ENCODE assay signal across 21 cellular contexts in the genomic region with DNA sequence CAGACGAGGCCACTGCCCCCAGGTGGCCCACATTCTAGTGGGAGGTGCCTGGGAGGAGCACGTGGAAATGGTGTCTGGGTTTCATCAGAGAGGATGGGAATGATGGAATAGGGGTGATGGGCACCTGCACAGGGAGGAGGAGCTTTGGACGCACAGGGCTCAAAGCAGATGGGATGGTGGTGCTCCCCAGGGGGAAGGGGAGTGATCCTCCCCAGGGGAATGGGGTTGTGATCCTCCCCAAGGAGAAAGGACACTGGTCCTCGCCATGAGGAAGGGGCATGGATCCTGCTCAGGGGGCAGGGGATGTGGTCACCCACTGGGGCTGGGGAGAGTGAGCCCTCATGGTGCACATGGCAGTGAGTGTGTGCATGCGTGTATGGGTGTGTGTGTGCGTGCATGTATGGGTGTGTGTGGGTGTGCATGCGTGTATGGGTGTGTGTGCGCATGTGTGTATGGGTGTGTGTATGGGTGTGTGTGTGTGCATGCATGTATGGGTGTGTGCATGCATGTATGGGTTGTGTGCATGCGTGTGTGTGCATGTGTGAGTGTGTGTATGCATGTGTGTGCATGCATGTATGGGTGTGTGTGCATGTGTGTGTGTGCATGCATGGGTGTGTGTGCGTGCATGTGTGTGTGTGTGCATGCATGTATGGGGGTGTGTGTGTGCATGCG. TPM values are rescaled to one million over a fixed set of nuclear protein-coding genes. Genes with fewer than 3 reads are reported as not detected.
DNase-seq lines count a peak whose midpoint lies in the region; ATAC-seq, FAIRE-seq and TF ChIP-seq lines count a peak whose summit lies in the region.
"Had no signal": no experiment of that assay in that cellular context is flagged by ENCODE, and none has a peak within 500 bp of the region (broad histone marks: within the 10 kb centered on the region; RNA-seq: fewer than 3 reads in every experiment).

No MANE protein-coding gene starts in this region.

- peak overlapping the region in 1 of 2 experiments; percentile 8 for H3K14ac ChIP-seq in mesenchymal stem cell (ENCODE audit: low read length in 2 of 2)

- peak; percentile 97 for FAIRE-seq in urothelium cell line (lab: Jason Lieb, UNC)

- 78% methylated on average over 11 of the region's 11 CpGs for WGBS in mesenchymal stem cell

- no peak overlapping the region for H3K23ac ChIP-seq in mesenchymal stem cell (ENCODE audit: low read length in 2 of 2)

- no peaks in the 10 kb centered on the region for H3K4me1 Mint-ChIP-seq in WTC11

- H3K79me1 ChIP-seq in mesenchymal stem cell (replicated peaks; ENCODE audit: low read length, poor library complexity, severe bottlenecking): no peaks in the 10 kb centered on the region

- H3K9me3 Mint-ChIP-seq in WTC11: no peaks in the 10 kb centered on the region
- H3K9me3 Mint-ChIP-seq: CD4-positive, alpha-beta T cell had no signal

- H3K4me3 ChIP-seq in right atrium auricular region (no peak overlapping the region), mesenchymal stem cell (ENCODE audit: insufficient read depth in 1 of 2, low read depth in 1 of 2, low read length in 2 of 2) (peak overlapping the region in 1 of 2 experiments; percentile 31), H7 (ENCODE audit: insufficient read depth, low read depth, low read length) (no peak overlapping the region)
- H3K4me3 ChIP-seq: BLaER1 treated with 17β-estradiol and CSF1 and Interleukin-3, amounts not matched to agents 10 nM and 100 nM; PC-9 had no signal

- H3K4me3 Mint-ChIP-seq in WTC11: no peak overlapping the region
- H3K4me3 Mint-ChIP-seq: CD4-positive, alpha-beta T cell had no signal

- H3K18ac ChIP-seq in mesenchymal stem cell (ENCODE audit: low read depth in 1 of 2, low read length in 2 of 2): no peak overlapping the region

- peak overlapping the region; percentile 90 for H4K91ac ChIP-seq in mesenchymal stem cell (ENCODE audit: low read length)

- no peak overlapping the region for H2AK5ac ChIP-seq in mesenchymal stem cell (ENCODE audit: low read length, severe bottlenecking)

- CTCF ChIA-PET in WTC11 (lab: Charles Lee): no interaction called here

- H2BK5ac ChIP-seq in mesenchymal stem cell (ENCODE audit: low read depth, low read length, poor library complexity, severe bottlenecking): no peak overlapping the region

- no peak overlapping the region for H2AFZ ChIP-seq in mesenchymal stem cell (ENCODE audit: low read depth, low read length)
- H2AFZ ChIP-seq: PC-9 had no signal

- H3K4me1 ChIP-seq in right atrium auricular region (peaks cover 0 to 28% of the 10 kb centered on the region in 2 donors), mesenchymal stem cell (ENCODE audit: control insufficient read depth, insufficient read depth, low read depth, low read length) (peaks cover 4% of the 10 kb centered on the region)

- no peaks in the 10 kb centered on the region for H3K36me3 Mint-ChIP-seq in WTC11

- DNase-seq in left ventricle myocardium superior (peak; percentile 5), right atrium auricular region (ENCODE audit: low spot score) (no peak), WTC11 (ENCODE audit: low spot score) (no peak), mesenchymal stem cell (no peak), urothelium cell line (ENCODE audit: low spot score) (no peak), H7 (no peak), AG20443 (ENCODE audit: low spot score) (no peak), RPMI8226 (no peak)
- DNase-seq: CD4-positive, alpha-beta T cell; COR-L47; DMS53; GOT3; MM.1S; NCI-H2029; NCI-H446; NCI-H526; PC-9 had no signal

- H3K27ac ChIP-seq in right atrium auricular region (no peak overlapping the region), mesenchymal stem cell (ENCODE audit: low read length, poor library complexity, severe bottlenecking) (no peak overlapping the region)
- H3K27ac ChIP-seq: BLaER1 treated with 17β-estradiol and CSF1 and Interleukin-3, amounts not matched to agents 10 nM and 100 nM; KMS-11; PC-9 had no signal

- H3K4ac ChIP-seq in mesenchymal stem cell (ENCODE audit: low read depth in 1 of 2, low read length in 2 of 2): no peak overlapping the region

- H3K27me3 ChIP-seq in right atrium auricular region (no peaks in the 10 kb centered on the region), mesenchymal stem cell (ENCODE audit: control insufficient read depth in 1 of 2, insufficient read depth in 1 of 2, low read length in 2 of 2) (peaks cover 15 to 44% of the 10 kb centered on the region in 2 experiments), H7 (ENCODE audit: control insufficient read depth, insufficient read depth, low read length) (no peaks in the 10 kb centered on the region)

- no peak overlapping the region for H2BK120ac ChIP-seq in mesenchymal stem cell (ENCODE audit: low read depth, low read length)

- H3K9me3 ChIP-seq in right atrium auricular region: no peaks in the 10 kb centered on the region
- no peaks in the 10 kb centered on the region for H3K9me3 ChIP-seq in mesenchymal stem cell (ENCODE audit: control insufficient read depth, low read length)

- H3K9ac ChIP-seq in mesenchymal stem cell (ENCODE audit: low read length): no peak overlapping the region
- H3K9ac ChIP-seq: BLaER1 treated with 17β-estradiol and CSF1 and Interleukin-3, amounts not matched to agents 10 nM and 100 nM; KMS-11 had no signal

- POLR2A ChIA-PET in WTC11 (lab: Charles Lee): no interaction called here

- ATAC-seq in left ventricle myocardium superior (no peak), WTC11 (no peak)
- ATAC-seq: HCT116, SK-N-SH treated with all-trans-retinoic acid at 6 μM for 48 hours had no signal

- H3K27me3 Mint-ChIP-seq in WTC11 (ENCODE audit: low read depth): no peaks in the 10 kb centered on the region; the same call in 1 of the 2 replicates

- intact Hi-C loops in left ventricle myocardium superior (cut with micrococcal nuclease): no loop called here

- no peak overlapping the region for H4K8ac ChIP-seq in mesenchymal stem cell (ENCODE audit: low read length)

- no peaks in the 10 kb centered on the region for H3K36me3 ChIP-seq in right atrium auricular region
- no peaks in the 10 kb centered on the region for H3K36me3 ChIP-seq in mesenchymal stem cell (ENCODE audit: control insufficient read depth in 1 of 2, insufficient read depth in 2 of 2, low read depth in 1 of 2, low read length in 2 of 2)
- no peaks in the 10 kb centered on the region for H3K36me3 ChIP-seq in H7 (replicated peaks; ENCODE audit: control insufficient read depth, insufficient read depth, low read length)

- TF ChIP-seq CTCF in right atrium auricular region (IDR thresholded peaks at IDR 0.05): no peak
- TF ChIP-seq CTCF in WTC11 (IDR thresholded peaks at IDR 0.05): no peak

- no peak overlapping the region for H2BK15ac ChIP-seq in mesenchymal stem cell (ENCODE audit: low read depth, poor library complexity, severe bottlenecking)

- H3K4me2 ChIP-seq in mesenchymal stem cell (ENCODE audit: low read length, poor library complexity, severe bottlenecking): no peak overlapping the region
- H3K4me2 ChIP-seq: BLaER1 treated with 17β-estradiol and CSF1 and Interleukin-3, amounts not matched to agents 10 nM and 100 nM; KMS-11; PC-9 had no signal

- no peak overlapping the region for H2BK12ac ChIP-seq in mesenchymal stem cell (ENCODE audit: low read length in 2 of 2)

- H3K27ac Mint-ChIP-seq in WTC11: peak overlapping the region; percentile 8
- H3K27ac Mint-ChIP-seq: CD4-positive, alpha-beta T cell had no signal

TF ChIP-seq in WTC11, 78 proteins besides CTCF, POLR2A, EP300 and RAD21:
- no peak for TF ChIP-seq RELA (CRISPR knock-in tag; IDR thresholded peaks at IDR 0.05; ENCODE audit: borderline replicate concordance)
- TF ChIP-seq, protein P1, sequence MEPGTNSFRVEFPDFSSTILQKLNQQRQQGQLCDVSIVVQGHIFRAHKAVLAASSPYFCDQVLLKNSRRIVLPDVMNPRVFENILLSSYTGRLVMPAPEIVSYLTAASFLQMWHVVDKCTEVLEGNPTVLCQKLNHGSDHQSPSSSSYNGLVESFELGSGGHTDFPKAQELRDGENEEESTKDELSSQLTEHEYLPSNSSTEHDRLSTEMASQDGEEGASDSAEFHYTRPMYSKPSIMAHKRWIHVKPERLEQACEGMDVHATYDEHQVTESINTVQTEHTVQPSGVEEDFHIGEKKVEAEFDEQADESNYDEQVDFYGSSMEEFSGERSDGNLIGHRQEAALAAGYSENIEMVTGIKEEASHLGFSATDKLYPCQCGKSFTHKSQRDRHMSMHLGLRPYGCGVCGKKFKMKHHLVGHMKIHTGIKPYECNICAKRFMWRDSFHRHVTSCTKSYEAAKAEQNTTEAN (CRISPR knock-in tag; IDR thresholded peaks at IDR 0.05): 0 out of 2 replicates have a peak, but pooled peaks have one; percentile 19

RNA-seq across cellular contexts. Expression of a gene that starts 49.7 kb away (rescaled TPM):
- total RNA-seq in left ventricle myocardium superior: 9.4 TPM
- 10 to 100 TPM; 13.4 to 19.8 TPM for total RNA-seq in right atrium auricular region
- total RNA-seq in WTC11 (2021): 15.2 to 19.9 TPM (median 18.5 TPM) in 3 replicates
- not detected for polyA plus RNA-seq in mesenchymal stem cell (2013, experiment 1 of 2)
- polyA plus RNA-seq in mesenchymal stem cell (2013, experiment 2 of 2): not detected
- total RNA-seq in H7 (2014; rRNA removed; shearing (Covaris generic)): 14.6 and 18.4 TPM in 2 replicates
